16 cellular contexts compared by ENCODE assay signal in the genomic region with DNA sequence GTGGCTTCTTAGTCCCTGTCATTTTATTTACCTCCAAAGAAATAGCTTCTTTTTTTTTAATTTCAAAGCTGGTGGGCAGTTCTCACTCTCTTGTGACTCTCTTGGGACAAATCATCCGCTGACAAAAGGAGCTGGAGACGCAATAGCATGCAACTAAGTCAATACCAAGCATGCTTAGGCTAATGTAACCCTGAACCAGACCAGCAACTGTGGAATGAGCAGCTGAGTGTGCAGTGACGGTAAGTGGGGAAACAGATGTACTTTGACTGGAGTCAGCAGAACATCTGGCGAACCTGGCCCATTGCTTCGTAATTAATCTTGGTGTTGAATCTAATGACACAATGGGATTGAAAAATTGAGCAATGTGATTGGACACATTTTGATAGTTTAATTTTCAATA.
DNase-seq lines count a peak whose midpoint lies in the region; ATAC-seq, FAIRE-seq and TF ChIP-seq lines count a peak whose summit lies in the region.
"Had no signal": no experiment of that assay in that cellular context is flagged by ENCODE, and none has a peak within 500 bp of the region (broad histone marks: within the 10 kb centered on the region; RNA-seq: fewer than 3 reads in every experiment).

No MANE protein-coding gene starts in this region.

- H3K9me3 ChIP-seq in adipocyte (ENCODE audit: control insufficient read depth, low read length): no peaks in the 10 kb centered on the region
- no peaks in the 10 kb centered on the region for H3K9me3 ChIP-seq in keratinocyte (ENCODE audit: control insufficient read depth, low read depth, low read length)
- H3K9me3 ChIP-seq in thyroid gland: no peaks in the 10 kb centered on the region
- no peaks in the 10 kb centered on the region for H3K9me3 ChIP-seq in upper lobe of right lung
- H3K9me3 ChIP-seq: SJSA1 had no signal

- dilution Hi-C loops in keratinocyte (cut with MboI; ENCODE audit: extremely low pct_ligation_motif_present, low sequenced_read_pairs): no loop called here

- FAIRE-seq in keratinocyte (lab: Jason Lieb, UNC) (peak; percentile 44), H54 (lab: Jason Lieb, UNC) (no peak)
- FAIRE-seq: H1, HepG2 had no signal

- H2AFZ ChIP-seq in keratinocyte (ENCODE audit: control insufficient read depth, low read length): no peak overlapping the region

- 56 to 57% methylated on average over 5 of the region's 5 CpGs for whole genome bisulfite sequencing in thyroid gland, 2 donors

- no peaks in the 10 kb centered on the region for H3K36me3 ChIP-seq in adipocyte (ENCODE audit: control insufficient read depth, insufficient read depth, low read length, severe bottlenecking)
- H3K36me3 ChIP-seq in keratinocyte (ENCODE audit: control insufficient read depth in 2 of 2, extremely low read depth in 1 of 2, insufficient read depth in 2 of 2, low read length in 2 of 2): no peaks in the 10 kb centered on the region
- H3K36me3 ChIP-seq in thyroid gland: no peaks in the 10 kb centered on the region
- H3K36me3 ChIP-seq in upper lobe of right lung: no peaks in the 10 kb centered on the region
- H3K36me3 ChIP-seq: SJSA1 had no signal

- H3K27ac ChIP-seq in keratinocyte (ENCODE audit: control insufficient read depth, insufficient read depth, low read length) (no peak overlapping the region), thyroid gland (no peak overlapping the region), upper lobe of right lung (no peak overlapping the region)
- H3K27ac ChIP-seq: C4-2B, SJSA1 had no signal

- no peaks in the 10 kb centered on the region for H4K20me1 ChIP-seq in keratinocyte (ENCODE audit: control insufficient read depth, extremely low read depth, insufficient read depth, low read length)

- peaks cover 8% of the 10 kb centered on the region for H3K27me3 ChIP-seq in adipocyte (replicated peaks; ENCODE audit: control insufficient read depth, insufficient read depth, low read length)
- no peaks in the 10 kb centered on the region for H3K27me3 ChIP-seq in keratinocyte (ENCODE audit: control insufficient read depth, extremely low read depth, insufficient read depth, low read length)
- H3K27me3 ChIP-seq in thyroid gland: no peaks in the 10 kb centered on the region
- H3K27me3 ChIP-seq in upper lobe of right lung: no peaks in the 10 kb centered on the region
- H3K27me3 ChIP-seq: SJSA1 had no signal

- ATAC-seq in upper lobe of right lung: no peak
- ATAC-seq: HepG2 had no signal

- H3K4me2 ChIP-seq in keratinocyte (ENCODE audit: control insufficient read depth, extremely low read depth, insufficient read depth, low read depth, low read length): no peak overlapping the region

- H3K4me1 ChIP-seq in adipocyte (ENCODE audit: control insufficient read depth, insufficient read depth, low read length) (peaks cover 8% of the 10 kb centered on the region), keratinocyte (ENCODE audit: control insufficient read depth, extremely low read depth, insufficient read depth, low read length) (peaks cover 6% of the 10 kb centered on the region), thyroid gland (peaks cover 0 to under 1% of the 10 kb centered on the region in 2 donors), upper lobe of right lung (peaks cover 2% of the 10 kb centered on the region)
- H3K4me1 ChIP-seq: SJSA1 had no signal

- H3K4me3 ChIP-seq in adipocyte (ENCODE audit: low read length) (no peak overlapping the region), keratinocyte (ENCODE audit: control insufficient read depth in 2 of 3, extremely low read depth in 1 of 3, insufficient read depth in 2 of 3, low read depth in 1 of 3, low read length in 3 of 3) (no peak overlapping the region), thyroid gland (replicated peaks in 1 of 3) (no peak overlapping the region), upper lobe of right lung (no peak overlapping the region)
- H3K4me3 ChIP-seq: SJSA1 had no signal

- intact Hi-C loops in thyroid gland (cut with DNase I): no loop called here
- intact Hi-C loops in upper lobe of right lung (cut with DNase I): no loop called here

- TF ChIP-seq POLR2A in thyroid gland (IDR thresholded peaks at IDR 0.05) (no peak), H54 (IDR thresholded peaks at IDR 0.05; ENCODE audit: low read depth, low read length) (no peak)

- DNase-seq in NCI-H2171 treated with DMSO at 0.1 percent for 48 hours (lab: John Stamatoyannopoulos, UW): peak; percentile 2
- DNase-seq in NCI-H2171 (lab: John Stamatoyannopoulos, UW): no peak
- peak; percentile 28 for DNase-seq in adipocyte (ENCODE audit: low read depth)
- no peak for DNase-seq in keratinocyte (ENCODE audit: low read depth, low spot score)
- peak; percentile 12 to 25 for DNase-seq in thyroid gland
- DNase-seq in retina: no peak
- DNase-seq in upper lobe of right lung: no peak
- no peak for DNase-seq in H54 (ENCODE audit: insufficient read length, low spot score)
- DNase-seq: DMS153, KG1, NCI-H1048, NCI-H748 treated with DMSO at 0.1 percent for 48 hours had no signal

- H3K79me2 ChIP-seq in keratinocyte (ENCODE audit: control insufficient read depth, insufficient read depth, low read length): no peaks in the 10 kb centered on the region

- TF ChIP-seq CTCF in keratinocyte (optimal IDR thresholded peaks at IDR 0.05 in 1 of 3, IDR thresholded peaks at IDR 0.05 in 1 of 3, conservative IDR thresholded peaks at IDR 0.05 in 1 of 3; ENCODE audit: extremely low read depth in 1 of 3, insufficient read depth in 2 of 3, low read length in 3 of 3): no peak
- no peak for TF ChIP-seq CTCF in thyroid gland (IDR thresholded peaks at IDR 0.05)
- no peak for TF ChIP-seq CTCF in upper lobe of right lung (IDR thresholded peaks at IDR 0.05)

- H3K9ac ChIP-seq in adipocyte (ENCODE audit: low read length) (no peak overlapping the region), keratinocyte (ENCODE audit: control insufficient read depth, extremely low read depth, insufficient read depth, low read length) (no peak overlapping the region)

- H3K9me1 ChIP-seq in keratinocyte (ENCODE audit: control insufficient read depth, extremely low read depth, insufficient read depth, low read length): no peaks in the 10 kb centered on the region

Comparison
In these comparisons a context has a peak if more than half of its experiments do, and no peak if none do; other contexts are left out.
1. DNase-seq: peak in NCI-H2171 treated with DMSO at 0.1 percent for 48 hours (single experiment), adipocyte (single experiment) and thyroid gland (2 of 2); none in NCI-H2171 (single experiment), keratinocyte (single experiment), retina (single experiment), upper lobe of right lung (single experiment) and H54 (single experiment).